33 cellular contexts compared by ENCODE assay signal in the genomic region with DNA sequence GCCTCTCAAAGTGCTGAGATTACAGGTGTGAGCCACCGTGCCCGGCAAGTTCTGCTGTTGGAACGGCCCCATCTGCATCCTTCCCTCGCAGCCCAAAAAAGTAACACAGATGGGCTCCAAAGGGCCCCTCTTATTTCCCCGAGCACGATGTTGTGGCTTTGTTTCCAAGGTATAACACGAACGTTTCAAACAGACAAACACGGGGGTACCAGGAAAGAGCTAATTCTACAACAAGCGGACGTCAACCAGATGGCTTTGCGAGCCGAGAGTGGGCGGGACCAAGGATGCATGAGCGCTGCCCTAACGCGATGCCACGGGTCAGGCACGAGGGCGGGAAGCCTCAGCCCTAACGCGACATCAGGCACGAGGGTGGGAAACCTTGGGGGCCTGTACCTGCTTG. TPM values are rescaled to one million over a fixed set of nuclear protein-coding genes. Genes with fewer than 3 reads are reported as not detected.
"Had no signal": no experiment of that assay in that cellular context is flagged by ENCODE, and none has a peak within 500 bp of the region (broad histone marks: within the 10 kb centered on the region; RNA-seq: fewer than 3 reads in every experiment).

No MANE protein-coding gene starts in this region.

- H3K9me3 ChIP-seq: MG63, SJSA1, SK-N-SH had no signal

- H3K36me3 ChIP-seq: MG63, SJSA1 had no signal

- H3K4me1 ChIP-seq: SJSA1 had no signal

- ATAC-seq: activated CD4-positive, alpha-beta T cell treated with anti-CD3 and anti-CD28 coated beads for 36 hours; activated CD4-positive, CD25-positive, alpha-beta regulatory T cell treated with anti-CD3 and anti-CD28 coated beads, Interleukin-2, amount 50 U/mL, for 24 hours; activated CD8-positive, alpha-beta memory T cell treated with anti-CD3 and anti-CD28 coated beads, Interleukin-2, amount 10 ng/mL, durations not matched to agents 7 days and 5 days; activated naive CD8-positive, alpha-beta T cell treated with anti-CD3 and anti-CD28 coated beads, Interleukin-2, amount 50 U/mL, for 24 hours; Panc1 had no signal

- H3K4me3 ChIP-seq: MG63, SJSA1 had no signal

- H3K4me3 Mint-ChIP-seq: activated CD4-positive, alpha-beta T cell treated with anti-CD3 and anti-CD28 coated beads for 36 hours; activated CD4-positive, alpha-beta T cell treated with anti-CD3 and anti-CD28 coated beads, Interleukin-2, amount 10 ng/mL, durations not matched to agents 7 days and 5 days; activated CD8-positive, alpha-beta memory T cell treated with anti-CD3 and anti-CD28 coated beads, Interleukin-2, amount 10 ng/mL, durations not matched to agents 7 days and 5 days; activated naive CD4-positive, alpha-beta T cell treated with anti-CD3 and anti-CD28 coated beads, Interleukin-2, amount 10 ng/mL, durations not matched to agents 7 days and 5 days; activated naive CD8-positive, alpha-beta T cell; activated naive CD8-positive, alpha-beta T cell treated with anti-CD3 and anti-CD28 coated beads, Interleukin-2, amount 50 U/mL, for 24 hours; brain; T-helper 1 cell treated with Interleukin-12 subunit alpha and Interleukin-12 subunit beta and Interleukin-4 antibody, amounts not matched to agents 30 μg/mL and 1 μg/mL, for 36 hours; T-helper 2 cell treated with Interferon-gamma antibody and Interleukin-4, amounts not matched to agents 5 μg/mL and 100 μg/mL, for 36 hours had no signal

- H3K9me3 Mint-ChIP-seq: activated CD4-positive, alpha-beta T cell treated with anti-CD3 and anti-CD28 coated beads, Interleukin-2, amount 10 ng/mL, durations not matched to agents 7 days and 5 days; activated naive CD4-positive, alpha-beta T cell treated with anti-CD3 and anti-CD28 coated beads, Interleukin-2, amount 10 ng/mL, durations not matched to agents 7 days and 5 days; activated naive CD8-positive, alpha-beta T cell treated with anti-CD3 and anti-CD28 coated beads, Interleukin-2, amount 50 U/mL, for 24 hours; brain; T-helper 1 cell treated with Interleukin-12 subunit alpha and Interleukin-12 subunit beta and Interleukin-4 antibody, amounts not matched to agents 30 μg/mL and 1 μg/mL, for 36 hours; T-helper 2 cell treated with Interferon-gamma antibody and Interleukin-4, amounts not matched to agents 5 μg/mL and 100 μg/mL, for 36 hours had no signal

- H3K27me3 Mint-ChIP-seq: activated CD4-positive, alpha-beta T cell treated with anti-CD3 and anti-CD28 coated beads for 36 hours; activated CD4-positive, alpha-beta T cell treated with anti-CD3 and anti-CD28 coated beads, Interleukin-2, amount 10 ng/mL, durations not matched to agents 7 days and 5 days; activated CD8-positive, alpha-beta memory T cell treated with anti-CD3 and anti-CD28 coated beads, Interleukin-2, amount 10 ng/mL, durations not matched to agents 7 days and 5 days; activated naive CD4-positive, alpha-beta T cell treated with anti-CD3 and anti-CD28 coated beads, Interleukin-2, amount 10 ng/mL, durations not matched to agents 7 days and 5 days; activated naive CD8-positive, alpha-beta T cell; activated naive CD8-positive, alpha-beta T cell treated with anti-CD3 and anti-CD28 coated beads, Interleukin-2, amount 50 U/mL, for 24 hours; brain had no signal

- DNase-seq: activated CD4-positive, alpha-beta T cell treated with anti-CD3 and anti-CD28 coated beads for 36 hours; activated CD4-positive, alpha-beta T cell treated with anti-CD3 and anti-CD28 coated beads, Interleukin-2, amount 10 ng/mL, durations not matched to agents 7 days and 5 days; activated CD4-positive, alpha-beta T cell treated with anti-CD3 and anti-CD28 coated beads, Interleukin-2, amount 50 U/mL, for 48 hours; activated CD8-positive, alpha-beta memory T cell treated with anti-CD3 and anti-CD28 coated beads for 24 hours; activated CD8-positive, alpha-beta memory T cell treated with anti-CD3 and anti-CD28 coated beads, Interleukin-2, amount 10 ng/mL, durations not matched to agents 7 days and 5 days; activated CD8-positive, alpha-beta memory T cell treated with anti-CD3 and anti-CD28 coated beads, Interleukin-2, amount 50 U/mL, for 48 hours; activated effector memory CD4-positive, alpha-beta T cell treated with Interleukin-2 at 50 U/mL for 16 hours; activated naive CD4-positive, alpha-beta T cell treated with anti-CD3 and anti-CD28 coated beads, Interleukin-2, amount 10 ng/mL, durations not matched to agents 7 days and 5 days; activated naive CD8-positive, alpha-beta T cell treated with anti-CD3 and anti-CD28 coated beads, Interleukin-2, amount 50 U/mL, for 24 hours; activated T-cell treated with anti-CD3 and anti-CD28 coated beads, Interleukin-2, amount 50 U/mL, for 48 hours; anterior cingulate cortex; caudate nucleus; cerebellar nuclear complex; Kasumi-1; MG63; NCI-H1092; NCI-H1436 treated with DMSO at 0.1 percent for 48 hours; NCI-H1694 treated with DMSO at 0.1 percent for 48 hours; NCI-H2029; NCI-H345; NCI-H524 treated with DMSO at 0.1 percent for 48 hours; SHP77 treated with DMSO at 0.1 percent for 48 hours; SK-N-SH had no signal

- H3K4me1 Mint-ChIP-seq: activated CD4-positive, alpha-beta T cell treated with anti-CD3 and anti-CD28 coated beads for 36 hours; activated CD8-positive, alpha-beta memory T cell treated with anti-CD3 and anti-CD28 coated beads, Interleukin-2, amount 10 ng/mL, durations not matched to agents 7 days and 5 days; activated naive CD4-positive, alpha-beta T cell treated with anti-CD3 and anti-CD28 coated beads, Interleukin-2, amount 10 ng/mL, durations not matched to agents 7 days and 5 days; activated naive CD8-positive, alpha-beta T cell treated with anti-CD3 and anti-CD28 coated beads, Interleukin-2, amount 50 U/mL, for 24 hours; brain had no signal

- H3K27ac ChIP-seq: SJSA1 had no signal

- H3K27me3 ChIP-seq: MG63, SJSA1 had no signal

- H3K36me3 Mint-ChIP-seq: activated CD8-positive, alpha-beta memory T cell treated with anti-CD3 and anti-CD28 coated beads, Interleukin-2, amount 10 ng/mL, durations not matched to agents 7 days and 5 days; activated naive CD8-positive, alpha-beta T cell had no signal

- H3K27ac Mint-ChIP-seq: activated CD4-positive, alpha-beta T cell treated with anti-CD3 and anti-CD28 coated beads for 36 hours; activated CD4-positive, alpha-beta T cell treated with anti-CD3 and anti-CD28 coated beads, Interleukin-2, amount 10 ng/mL, durations not matched to agents 7 days and 5 days; activated CD8-positive, alpha-beta memory T cell treated with anti-CD3 and anti-CD28 coated beads, Interleukin-2, amount 10 ng/mL, durations not matched to agents 7 days and 5 days; activated naive CD4-positive, alpha-beta T cell treated with anti-CD3 and anti-CD28 coated beads, Interleukin-2, amount 10 ng/mL, durations not matched to agents 7 days and 5 days; activated naive CD8-positive, alpha-beta T cell; activated naive CD8-positive, alpha-beta T cell treated with anti-CD3 and anti-CD28 coated beads, Interleukin-2, amount 50 U/mL, for 24 hours; brain; T-helper 1 cell treated with Interleukin-12 subunit alpha and Interleukin-12 subunit beta and Interleukin-4 antibody, amounts not matched to agents 30 μg/mL and 1 μg/mL, for 36 hours; T-helper 2 cell treated with Interferon-gamma antibody and Interleukin-4, amounts not matched to agents 5 μg/mL and 100 μg/mL, for 36 hours had no signal

RNA-seq across cellular contexts. Expression of gene PERCC1, which starts 40.6 kb away (rescaled TPM):
- total RNA-seq: activated CD4-positive, alpha-beta T cell treated with anti-CD3 and anti-CD28 coated beads for 36 hours; activated CD4-positive, alpha-beta T cell treated with anti-CD3 and anti-CD28 coated beads, Interleukin-2, amount 10 ng/mL, durations not matched to agents 7 days and 5 days; bronchial epithelial cell; NCI-H460; RPMI7951; SJSA1 had no signal
- polyA plus RNA-seq: SK-N-SH had no signal
